15 cellular contexts compared by ENCODE assay signal in genomic region chr1:26019641-26020315, GRCh38. TPM values are rescaled to one million over a fixed set of nuclear protein-coding genes. Genes with fewer than 3 reads are reported as not detected.
A peak's percentile ranks its signal among the peaks of the same experiment; 100 is the strongest.
DNase-seq lines count a peak whose midpoint lies in the region; ATAC-seq, FAIRE-seq and TF ChIP-seq lines count a peak whose summit lies in the region.
"Had no signal": no experiment of that assay in that cellular context is flagged by ENCODE, and none has a peak within 500 bp of the region (broad histone marks: within the 10 kb centered on the region; RNA-seq: fewer than 3 reads in every experiment).

No MANE protein-coding gene starts in this region.

- peaks cover 64% of the 10 kb centered on the region for H3K4me1 Mint-ChIP-seq in neural crest cell
- H3K4me1 Mint-ChIP-seq in endodermal cell = peaks cover 18% of the 10 kb centered on the region
- peaks cover 28% of the 10 kb centered on the region for H3K4me1 Mint-ChIP-seq in WTC11

- no TSS peak for BruUV-seq in GM12878 (replicated peaks; lab: Mats Ljungman, UMichigan)

- H3K36me3 ChIP-seq in MM.1S (replicated peaks; ENCODE audit: insufficient read depth, low read length) (no peaks in the 10 kb centered on the region), GM12878 (ENCODE audit: control insufficient read depth in 2 of 2, insufficient read depth in 2 of 2, low read length in 1 of 2) (no peaks in the 10 kb centered on the region), endodermal cell (ENCODE audit: control insufficient read depth, insufficient read depth, low read length) (no peaks in the 10 kb centered on the region)

- DNase-seq in GM03348 (ENCODE audit: low spot score) (peak; percentile 57), MM.1S (peak; percentile 21), GM12878 (ENCODE audit: low read depth, low spot score) (no peak), neural crest cell (ENCODE audit: low read depth, low spot score) (no peak), endodermal cell (no peak), WTC11 (ENCODE audit: low spot score) (no peak)
- no peak for DNase-seq in stimulated activated CD4-positive, alpha-beta T cell treated with anti-CD3 and anti-CD28 coated beads, Interleukin-1b, Interleukin-23, amount 100 ng/mL, for 48 hours
- DNase-seq in NK-92 treated with Interleukin-12 subunit alpha and Interleukin-12 subunit beta, amount 100 ng/mL, for 24 hours (lab: John Stamatoyannopoulos, UW) = no peak
- DNase-seq: aorta; erythroblast; stimulated activated CD4-positive, alpha-beta T cell treated with anti-CD3 and anti-CD28 coated beads, Interleukin-2, amount 100 ng/mL, for 24 hours; stimulated activated naive CD4-positive, alpha-beta T cell treated with Interleukin-2 at 50 U/mL for 16 hours; T-helper 9 cell had no signal

- no peaks in the 10 kb centered on the region for H3K27me3 Mint-ChIP-seq in neural crest cell (ENCODE audit: low read depth)
- H3K27me3 Mint-ChIP-seq in endodermal cell (ENCODE audit: insufficient read depth) = peaks cover 2% of the 10 kb centered on the region
- no peaks in the 10 kb centered on the region; the same call in 1 of the 2 replicates for H3K27me3 Mint-ChIP-seq in WTC11 (ENCODE audit: low read depth)

- TF ChIP-seq RAD21 in GM12878 (IDR thresholded peaks at IDR 0.05; ENCODE audit: insufficient read depth, low read depth, low read length) = no peak

- H3K9me3 Mint-ChIP-seq in neural crest cell = no peaks in the 10 kb centered on the region
- H3K9me3 Mint-ChIP-seq in endodermal cell = no peaks in the 10 kb centered on the region
- H3K9me3 Mint-ChIP-seq in WTC11 = no peaks in the 10 kb centered on the region
- H3K9me3 Mint-ChIP-seq: natural killer cell treated with Interleukin-12 subunit alpha and Interleukin-12 subunit beta and Interleukin-15 and Interleukin-18, amount 100 ng/mL, for 72 hours had no signal

- H3K27ac ChIP-seq in MM.1S (ENCODE audit: low read length) = no peak overlapping the region
- H3K27ac ChIP-seq in GM12878 (ENCODE audit: control insufficient read depth, insufficient read depth) = no peak overlapping the region
- H3K27ac ChIP-seq in endodermal cell (ENCODE audit: low read depth, low read length) = no peak overlapping the region

- SMC1A ChIA-PET in GM12878 (lab: Charles Lee; ENCODE audit: uncharacterized antibody, unreplicated experiment) = interaction anchor here (0.6 to 0.9 kb wide), 2 partner anchors 8 to 126 kb away, joined by 3 read pairs; no protein-coding TSS in a partner anchor

- no peak overlapping the region for H2AFZ ChIP-seq in MM.1S (ENCODE audit: low read length)
- no peak overlapping the region for H2AFZ ChIP-seq in GM12878 (ENCODE audit: control insufficient read depth, low read depth, low read length)

- intact Hi-C loops in GM12878 (cut with micrococcal nuclease; ENCODE audit: unreplicated experiment) = no loop called here

- H4K20me1 ChIP-seq in MM.1S (ENCODE audit: insufficient read depth, low read length) (no peaks in the 10 kb centered on the region), GM12878 (ENCODE audit: control insufficient read depth, insufficient read depth) (no peaks in the 10 kb centered on the region)

- H3K36me3 Mint-ChIP-seq in neural crest cell (ENCODE audit: low read depth) (no peaks in the 10 kb centered on the region), endodermal cell (ENCODE audit: low read depth) (no peaks in the 10 kb centered on the region), WTC11 (no peaks in the 10 kb centered on the region)
- H3K36me3 Mint-ChIP-seq: natural killer cell treated with Interleukin-12 subunit alpha and Interleukin-12 subunit beta and Interleukin-15 and Interleukin-18, amount 100 ng/mL, for 72 hours had no signal

- POLR2A ChIA-PET in GM12878 (lab: Charles Lee) (no interaction called here), WTC11 (lab: Charles Lee) (no interaction called here)

- CTCF ChIA-PET in GM12878 (lab: Yijun Ruan, JAX) = interaction anchor here (1.1 kb wide), 1 partner anchor 16 kb away, joined by 4 read pairs; no protein-coding TSS in a partner anchor
- CTCF ChIA-PET in WTC11 (lab: Charles Lee) = interaction anchor here (1.3 to 4.3 kb wide), 5 partner anchors 9 to 124 kb away, joined by 4 to 27 read pairs (median 8); no protein-coding TSS in a partner anchor

- TF ChIP-seq CTCF in MM.1S (IDR thresholded peaks at IDR 0.05; ENCODE audit: low read length) = no peak
- TF ChIP-seq CTCF in GM12878 (IDR thresholded peaks at IDR 0.05 in 2 of 3, conservative IDR thresholded peaks at IDR 0.05 in 1 of 3; ENCODE audit: control insufficient read depth in 2 of 3, extremely low read depth in 1 of 3, insufficient read depth in 1 of 3, low read depth in 3 of 3, low read length in 3 of 3) = no peak
- TF ChIP-seq CTCF in neural crest cell (conservative IDR thresholded peaks at IDR 0.05) = no peak
- TF ChIP-seq CTCF in endodermal cell (conservative IDR thresholded peaks at IDR 0.05) = no peak
- TF ChIP-seq CTCF in WTC11 (IDR thresholded peaks at IDR 0.05) = no peak

- TF ChIP-seq POLR2A in GM12878 (IDR thresholded peaks at IDR 0.05; ENCODE audit: low read depth, low read length) = no peak

- H3K9ac ChIP-seq in MM.1S (ENCODE audit: low read length) = no peak overlapping the region
- H3K9ac ChIP-seq in GM12878 (ENCODE audit: control insufficient read depth, insufficient read depth, low read length) = no peak overlapping the region
- no peak overlapping the region for H3K9ac ChIP-seq in endodermal cell (ENCODE audit: extremely low read depth, low read length, poor library complexity, severe bottlenecking)

- no peaks in the 10 kb centered on the region for H3F3A ChIP-seq in MM.1S (ENCODE audit: insufficient read depth, low read length)

- no peaks in the 10 kb centered on the region for H3K9me2 ChIP-seq in MM.1S (replicated peaks; ENCODE audit: insufficient read depth, low read length)

- H3K4me3 Mint-ChIP-seq in neural crest cell (peak overlapping the region; percentile 17), endodermal cell (no peak overlapping the region), WTC11 (no peak overlapping the region)
- H3K4me3 Mint-ChIP-seq: natural killer cell treated with Interleukin-12 subunit alpha and Interleukin-12 subunit beta and Interleukin-15 and Interleukin-18, amount 100 ng/mL, for 72 hours had no signal

- peak overlapping the region; percentile 15 for H3K27ac Mint-ChIP-seq in neural crest cell (ENCODE audit: unreplicated experiment)
- no peak overlapping the region for H3K27ac Mint-ChIP-seq in endodermal cell
- no peak overlapping the region for H3K27ac Mint-ChIP-seq in WTC11
- H3K27ac Mint-ChIP-seq: natural killer cell treated with Interleukin-12 subunit alpha and Interleukin-12 subunit beta and Interleukin-15 and Interleukin-18, amount 100 ng/mL, for 72 hours had no signal

- TF ChIP-seq EP300 in GM12878 (IDR thresholded peaks at IDR 0.05; ENCODE audit: borderline replicate concordance in 1 of 2, control insufficient read depth in 1 of 2, low read depth in 2 of 2, low read length in 2 of 2) = no peak

- H3K9me3 ChIP-seq in MM.1S (replicated peaks; ENCODE audit: insufficient read depth, low read length) (no peaks in the 10 kb centered on the region), GM12878 (replicated peaks; ENCODE audit: control insufficient read depth, insufficient read depth, low read length) (no peaks in the 10 kb centered on the region), endodermal cell (ENCODE audit: control insufficient read depth, low read length) (no peaks in the 10 kb centered on the region)

- RAD21 ChIA-PET in GM12878 (lab: Charles Lee; ENCODE audit: unreplicated experiment) = no interaction called here

- in situ Hi-C loops in GM12878 (cut with MboI) = no loop called here

- H3K79me2 ChIP-seq in MM.1S (ENCODE audit: low read length) (no peaks in the 10 kb centered on the region), GM12878 (ENCODE audit: control insufficient read depth, insufficient read depth, low read length) (no peaks in the 10 kb centered on the region)

- peak; percentile 85 for FAIRE-seq in GM12878 (lab: Jason Lieb, UNC)
- FAIRE-seq: D721Med had no signal

- 51% methylated on average over 8 of the region's 8 CpGs for WGBS in GM12878 (ENCODE audit: insufficient coverage, insufficient replicate concordance, low lambda C conversion rate, missing lambda C conversion rate)
- WGBS in endodermal cell (ENCODE audit: insufficient coverage in 1 of 2, insufficient read length in 1 of 2), 2 experiments = 83 to 85% methylated on average over 7 to 8 of the region's 8 CpGs

- H3K4me1 ChIP-seq in MM.1S (ENCODE audit: low read length) = peaks cover 6% of the 10 kb centered on the region; the same call in 1 of the 2 replicates
- H3K4me1 ChIP-seq in GM12878 (ENCODE audit: control insufficient read depth, insufficient read depth, low read length) = peaks cover 8% of the 10 kb centered on the region; the same call in 1 of the 2 replicates
- peaks cover 2% of the 10 kb centered on the region for H3K4me1 ChIP-seq in endodermal cell (ENCODE audit: control insufficient read depth, insufficient read depth, low read length)

- ATAC-seq in GM12878 (peak; percentile 35), WTC11 (no peak)
- ATAC-seq: natural killer cell treated with Interleukin-12 subunit alpha and Interleukin-12 subunit beta and Interleukin-15 and Interleukin-18, amount 100 ng/mL, for 72 hours had no signal

- H3K4me3 ChIP-seq in MM.1S (ENCODE audit: low read length) (no peak overlapping the region), GM12878 (no peak overlapping the region), endodermal cell (ENCODE audit: low read length) (no peak overlapping the region)

- peak overlapping the region; percentile 12; the same call in 1 of the 2 replicates for H3K4me2 ChIP-seq in MM.1S (ENCODE audit: low read depth, low read length)
- H3K4me2 ChIP-seq in GM12878 (ENCODE audit: control insufficient read depth, insufficient read depth) = peak overlapping the region; percentile 20; the same call in 1 of the 2 replicates

- H3K27me3 ChIP-seq in MM.1S (replicated peaks; ENCODE audit: insufficient read depth, low read length) (peaks cover 3% of the 10 kb centered on the region; the same call in 1 of the 2 replicates), GM12878 (replicated peaks in 1 of 2; ENCODE audit: control insufficient read depth in 2 of 2, insufficient read depth in 2 of 2, low read length in 1 of 2) (no peaks in the 10 kb centered on the region; a peak in 3 of 4 replicates), endodermal cell (ENCODE audit: control insufficient read depth, insufficient read depth, low read length, poor library complexity, severe bottlenecking) (no peaks in the 10 kb centered on the region)

RNA-seq across cellular contexts. Expression of gene EXTL1, which starts 1.8 kb away (rescaled TPM):
- not detected in 2 replicates for total RNA-seq in GM12878 (2013; cell fraction: nucleolus; rRNA removed)
- total RNA-seq in GM12878 (2014; rRNA removed) = not detected in 2 replicates
- not detected in 2 replicates for total RNA-seq in GM12878 (2014; rRNA removed; fragmentation: Illumina TruSeq; extraction: Trizol)
- total RNA-seq in GM12878 (2021) = not detected in 2 replicates
- polyA plus RNA-seq in GM12878 (2011; ENCODE audit: low read depth) = not detected
- not detected in 2 replicates for polyA plus RNA-seq in GM12878 (2011; rRNA removed)
- polyA plus RNA-seq in GM12878 (2011; cell fraction: cytosol; rRNA removed) = not detected in 2 replicates
- polyA plus RNA-seq in GM12878 (2011; cell fraction: nucleus; rRNA removed) = not detected in 2 replicates
- polyA plus RNA-seq in GM12878 (2012) = not detected in 2 replicates
- polyA plus RNA-seq in GM12878 (2014; fragmentation: Illumina TruSeq; extraction: Trizol) = not detected in 2 replicates
- not detected for polyA plus RNA-seq in GM12878 (2014; fragmentation: Nextera tagmentation; extraction: Ambion mirVana)
- not detected in 2 replicates for polyA plus RNA-seq in GM12878 (2014; rRNA removed)
- polyA plus RNA-seq in GM12878 (2016; fragmentation: Nextera tagmentation; extraction: Ambion mirVana) = not detected
- not detected in 2 replicates for polyA minus RNA-seq in GM12878 (2011; rRNA and poly(A)+ RNA removed)
- not detected in 2 replicates for polyA minus RNA-seq in GM12878 (2011; cell fraction: cytosol; rRNA and poly(A)+ RNA removed)
- polyA minus RNA-seq in GM12878 (2011; cell fraction: nucleus; rRNA and poly(A)+ RNA removed) = not detected in 2 replicates
- 7.6 and 8.1 TPM in 2 replicates for total RNA-seq in neural crest cell
- total RNA-seq in endodermal cell = 1 to 10 TPM; 3.3 to 3.7 TPM
- 2.5 TPM for polyA plus RNA-seq in endodermal cell (2013, experiment 1 of 2)
- polyA plus RNA-seq in endodermal cell (2013, experiment 2 of 2) = 2.1 TPM
- 1.3 to 2.1 TPM (median 1.9 TPM) in 3 replicates for total RNA-seq in WTC11 (2021)
- total RNA-seq: natural killer cell treated with Interleukin-12 subunit alpha and Interleukin-12 subunit beta and Interleukin-15 and Interleukin-18, amount 100 ng/mL, for 72 hours had no signal

RNA-seq across cellular contexts. Expression of gene PAFAH2, which starts 21.9 kb away (rescaled TPM):
- 6.9 and 7.0 TPM in 2 replicates for total RNA-seq in GM12878 (2013; cell fraction: nucleolus; rRNA removed)
- total RNA-seq in GM12878 (2014; rRNA removed) (4.9 and 5.2 TPM in 2 replicates), GM12878 (2014; rRNA removed; fragmentation: Illumina TruSeq; extraction: Trizol) (5.9 and 6.8 TPM in 2 replicates), GM12878 (2021) (5.0 and 6.6 TPM in 2 replicates), neural crest cell (10.6 and 10.7 TPM in 2 replicates), endodermal cell (10 to 100 TPM; 11.6 to 13.3 TPM), WTC11 (2021) (9.4 to 11.8 TPM (median 11.5 TPM) in 3 replicates)
- 2.3 TPM for polyA plus RNA-seq in GM12878 (2011; ENCODE audit: low read depth)
- polyA plus RNA-seq in GM12878 (2011; rRNA removed) (9.5 and 9.6 TPM in 2 replicates), GM12878 (2014; fragmentation: Illumina TruSeq; extraction: Trizol) (5.3 and 6.5 TPM in 2 replicates), GM12878 (2014; fragmentation: Nextera tagmentation; extraction: Ambion mirVana) (1 to 10 TPM; 3.0 to 4.0 TPM), GM12878 (2014; rRNA removed) (6.9 and 7.0 TPM in 2 replicates), GM12878 (2016; fragmentation: Nextera tagmentation; extraction: Ambion mirVana) (1 to 10 TPM; 6.5 to 7.7 TPM)
- polyA plus RNA-seq in GM12878 (2011; cell fraction: cytosol; rRNA removed) = 7.4 and 7.8 TPM in 2 replicates
- 4.0 and 5.2 TPM in 2 replicates for polyA plus RNA-seq in GM12878 (2011; cell fraction: nucleus; rRNA removed)
- polyA plus RNA-seq in GM12878 (2012) = 2.6 and 4.6 TPM in 2 replicates
- 7.3 and 7.5 TPM in 2 replicates for polyA minus RNA-seq in GM12878 (2011; rRNA and poly(A)+ RNA removed)
- polyA minus RNA-seq in GM12878 (2011; cell fraction: cytosol; rRNA and poly(A)+ RNA removed) = 2.4 and 2.9 TPM in 2 replicates
- polyA minus RNA-seq in GM12878 (2011; cell fraction: nucleus; rRNA and poly(A)+ RNA removed) = 2.3 and 3.9 TPM in 2 replicates
- polyA plus RNA-seq in endodermal cell (2013, experiment 1 of 2) = 10.9 TPM
- 8.7 TPM for polyA plus RNA-seq in endodermal cell (2013, experiment 2 of 2)

RNA-seq across cellular contexts. Expression of gene SLC30A2, which starts 26.1 kb away (rescaled TPM):
- not detected in 2 replicates for total RNA-seq in GM12878 (2013; cell fraction: nucleolus; rRNA removed)
- total RNA-seq in GM12878 (2014; rRNA removed) (not detected in 2 replicates), GM12878 (2014; rRNA removed; fragmentation: Illumina TruSeq; extraction: Trizol) (not detected in 2 replicates), GM12878 (2021) (0.13 TPM in 1 of 2 replicates, not detected in the other), neural crest cell (not detected in 2 replicates), endodermal cell (not detected), WTC11 (2021) (0.15 to 0.41 TPM (median 0.41 TPM) in 3 replicates)
- not detected for polyA plus RNA-seq in GM12878 (2011; ENCODE audit: low read depth)
- polyA plus RNA-seq in GM12878 (2011; rRNA removed) (not detected in 2 replicates), GM12878 (2014; fragmentation: Illumina TruSeq; extraction: Trizol) (not detected in 2 replicates), GM12878 (2014; fragmentation: Nextera tagmentation; extraction: Ambion mirVana) (not detected), GM12878 (2014; rRNA removed) (not detected in 2 replicates), GM12878 (2016; fragmentation: Nextera tagmentation; extraction: Ambion mirVana) (not detected)
- polyA plus RNA-seq in GM12878 (2011; cell fraction: cytosol; rRNA removed) = not detected in 2 replicates
- polyA plus RNA-seq in GM12878 (2011; cell fraction: nucleus; rRNA removed) = not detected in 2 replicates
- not detected in 2 replicates for polyA plus RNA-seq in GM12878 (2012)
- not detected in 2 replicates for polyA minus RNA-seq in GM12878 (2011; rRNA and poly(A)+ RNA removed)
- not detected in 2 replicates for polyA minus RNA-seq in GM12878 (2011; cell fraction: cytosol; rRNA and poly(A)+ RNA removed)
- not detected in 2 replicates for polyA minus RNA-seq in GM12878 (2011; cell fraction: nucleus; rRNA and poly(A)+ RNA removed)
- polyA plus RNA-seq in endodermal cell (2013, experiment 1 of 2) = not detected
- not detected for polyA plus RNA-seq in endodermal cell (2013, experiment 2 of 2)
- total RNA-seq: aorta; natural killer cell treated with Interleukin-12 subunit alpha and Interleukin-12 subunit beta and Interleukin-15 and Interleukin-18, amount 100 ng/mL, for 72 hours had no signal

RNA-seq across cellular contexts. Expression of gene TRIM63, which starts 47.7 kb away (rescaled TPM):
- total RNA-seq in GM12878 (2013; cell fraction: nucleolus; rRNA removed) = not detected in 2 replicates
- total RNA-seq in GM12878 (2014; rRNA removed) (not detected in 2 replicates), GM12878 (2014; rRNA removed; fragmentation: Illumina TruSeq; extraction: Trizol) (not detected in 2 replicates), GM12878 (2021) (not detected in 2 replicates), neural crest cell (not detected in 2 replicates), endodermal cell (not detected), WTC11 (2021) (not detected in 3 replicates)
- polyA plus RNA-seq in GM12878 (2011; ENCODE audit: low read depth) = not detected
- polyA plus RNA-seq in GM12878 (2011; rRNA removed) (not detected in 2 replicates), GM12878 (2014; fragmentation: Illumina TruSeq; extraction: Trizol) (not detected in 2 replicates), GM12878 (2014; fragmentation: Nextera tagmentation; extraction: Ambion mirVana) (not detected), GM12878 (2014; rRNA removed) (not detected in 2 replicates), GM12878 (2016; fragmentation: Nextera tagmentation; extraction: Ambion mirVana) (not detected)
- not detected in 2 replicates for polyA plus RNA-seq in GM12878 (2011; cell fraction: cytosol; rRNA removed)
- polyA plus RNA-seq in GM12878 (2011; cell fraction: nucleus; rRNA removed) = not detected in 2 replicates
- not detected in 2 replicates for polyA plus RNA-seq in GM12878 (2012)
- not detected in 2 replicates for polyA minus RNA-seq in GM12878 (2011; rRNA and poly(A)+ RNA removed)
- polyA minus RNA-seq in GM12878 (2011; cell fraction: cytosol; rRNA and poly(A)+ RNA removed) = not detected in 2 replicates
- polyA minus RNA-seq in GM12878 (2011; cell fraction: nucleus; rRNA and poly(A)+ RNA removed) = not detected in 2 replicates
- not detected for polyA plus RNA-seq in endodermal cell (2013, experiment 1 of 2)
- polyA plus RNA-seq in endodermal cell (2013, experiment 2 of 2) = not detected
- total RNA-seq: natural killer cell treated with Interleukin-12 subunit alpha and Interleukin-12 subunit beta and Interleukin-15 and Interleukin-18, amount 100 ng/mL, for 72 hours had no signal

Comparison
In these comparisons a context has a peak if more than half of its experiments do, and no peak if none do; other contexts are left out.
1. DNase-seq: peak in GM03348 (single experiment) and MM.1S (single experiment); none in GM12878 (single experiment), neural crest cell (single experiment), stimulated activated CD4-positive, alpha-beta T cell treated with anti-CD3 and anti-CD28 coated beads, Interleukin-1b, Interleukin-23, amount 100 ng/mL, for 48 hours (single experiment), endodermal cell (single experiment), WTC11 (single experiment) and NK-92 treated with Interleukin-12 subunit alpha and Interleukin-12 subunit beta, amount 100 ng/mL, for 24 hours (single experiment).